Comparison of ENCODE assay signal across 1 cellular context in genomic region chr11:223026-223789, GRCh38.
TF ChIP-seq lines count a peak whose summit lies in the region.

No MANE protein-coding gene starts in this region.

TF ChIP-seq in HEK293, 187 proteins besides CTCF, POLR2A, EP300 and RAD21 (continued from another document):
- TF ChIP-seq ZNF280C (tag by site-specific recombination; IDR thresholded peaks at IDR 0.05), result no peak
- TF ChIP-seq ZFHX2 (tag by site-specific recombination; conservative IDR thresholded peaks at IDR 0.05), result peak; percentile 80
- peak; percentile 83 for TF ChIP-seq EGR2 (tag by site-specific recombination; IDR thresholded peaks at IDR 0.05; ENCODE audit: low read depth)
- no peak for TF ChIP-seq ZNF175 (tag by site-specific recombination; IDR thresholded peaks at IDR 0.05)
- no peak for TF ChIP-seq ZNF747 (tag by site-specific recombination; IDR thresholded peaks at IDR 0.05)
- no peak for TF ChIP-seq KLF10 (tag by site-specific recombination; IDR thresholded peaks at IDR 0.05)
- TF ChIP-seq ZNF488 (tag by site-specific recombination; IDR thresholded peaks at IDR 0.05), result no peak
